ENCODE assay signal across 25 cellular contexts in genomic region chr1:20051218-20051829, GRCh38. TPM values are rescaled to one million over a fixed set of nuclear protein-coding genes. Genes with fewer than 3 reads are reported as not detected.
"Had no signal": no experiment of that assay in that cellular context is flagged by ENCODE, and none has a peak within 500 bp of the region (broad histone marks: within the 10 kb centered on the region; RNA-seq: fewer than 3 reads in every experiment).

No MANE protein-coding gene starts in this region.

- H3K4me3 ChIP-seq: SK-N-MC had no signal

- H3K27ac Mint-ChIP-seq: activated B cell treated with CpG ODN at 0.5 μM for 24 hours; activated CD4-positive, alpha-beta memory T cell treated with anti-CD3 and anti-CD28 coated beads, Interleukin-2, amount 10 ng/mL, durations not matched to agents 7 days and 5 days; activated CD4-positive, alpha-beta T cell treated with anti-CD3 and anti-CD28 coated beads, Interleukin-2, amount 10 ng/mL, durations not matched to agents 7 days and 5 days; activated naive CD4-positive, alpha-beta T cell treated with anti-CD3 and anti-CD28 coated beads for 36 hours; activated naive CD8-positive, alpha-beta T cell; activated T-helper 17 cell treated with anti-CD3 and anti-CD28 coated beads, Interleukin-2, amount 50 U/mL, for 72 hours; brain; T-cell had no signal

- H3K4me3 Mint-ChIP-seq: activated B cell treated with CpG ODN at 0.5 μM for 24 hours; activated CD4-positive, alpha-beta memory T cell treated with anti-CD3 and anti-CD28 coated beads, Interleukin-2, amount 10 ng/mL, durations not matched to agents 7 days and 5 days; activated CD4-positive, alpha-beta T cell treated with anti-CD3 and anti-CD28 coated beads, Interleukin-2, amount 10 ng/mL, durations not matched to agents 7 days and 5 days; activated naive CD4-positive, alpha-beta T cell treated with anti-CD3 and anti-CD28 coated beads for 36 hours; activated naive CD8-positive, alpha-beta T cell; activated T-helper 17 cell treated with anti-CD3 and anti-CD28 coated beads, Interleukin-2, amount 50 U/mL, for 72 hours; brain; central memory CD8-positive, alpha-beta T cell; T-cell had no signal

- H3K27ac ChIP-seq: SK-N-MC had no signal

- H3K27me3 Mint-ChIP-seq: activated naive CD8-positive, alpha-beta T cell; central memory CD8-positive, alpha-beta T cell had no signal

- ATAC-seq: activated T-helper 17 cell treated with anti-CD3 and anti-CD28 coated beads, Interleukin-2, amount 50 U/mL, for 72 hours; T-cell had no signal

- H3K36me3 Mint-ChIP-seq: brain had no signal

- DNase-seq: activated B cell treated with CpG ODN at 0.5 μM for 24 hours; activated CD4-positive, alpha-beta memory T cell treated with anti-CD3 and anti-CD28 coated beads, Interleukin-2, amount 10 ng/mL, durations not matched to agents 7 days and 5 days; activated CD4-positive, alpha-beta T cell treated with anti-CD3 and anti-CD28 coated beads, Interleukin-2, amount 10 ng/mL, durations not matched to agents 7 days and 5 days; activated gamma-delta T cell; activated naive CD4-positive, alpha-beta T cell treated with anti-CD3 and anti-CD28 coated beads for 36 hours; activated T-cell treated with anti-CD3 and anti-CD28 coated beads for 4 hours; activated T-cell treated with anti-CD3 and anti-CD28 coated beads, Interleukin-2, amount 50 U/mL, for 48 hours; amygdala; NCI-H1048; NCI-H146; NCI-H187 treated with DMSO at 0.1 percent for 48 hours; NCI-H2081 treated with DMSO at 0.1 percent for 48 hours; NCI-H446; NCI-H524; T-cell; T-helper 2 cell; T1000 had no signal

- H3K4me1 Mint-ChIP-seq: activated B cell treated with CpG ODN at 0.5 μM for 24 hours; activated CD4-positive, alpha-beta memory T cell treated with anti-CD3 and anti-CD28 coated beads, Interleukin-2, amount 10 ng/mL, durations not matched to agents 7 days and 5 days; activated T-helper 17 cell treated with anti-CD3 and anti-CD28 coated beads, Interleukin-2, amount 50 U/mL, for 72 hours; brain; central memory CD8-positive, alpha-beta T cell had no signal

RNA-seq across cellular contexts. Expression of gene PLA2G5, which starts 18.7 kb away (rescaled TPM):
- total RNA-seq: activated B cell treated with CpG ODN at 0.5 μM for 24 hours; activated CD4-positive, alpha-beta memory T cell treated with anti-CD3 and anti-CD28 coated beads, Interleukin-2, amount 10 ng/mL, durations not matched to agents 7 days and 5 days; activated CD4-positive, alpha-beta T cell treated with anti-CD3 and anti-CD28 coated beads, Interleukin-2, amount 10 ng/mL, durations not matched to agents 7 days and 5 days; activated CD8-positive, alpha-beta memory T cell treated with anti-CD3 and anti-CD28 coated beads for 36 hours; activated naive CD4-positive, alpha-beta T cell treated with anti-CD3 and anti-CD28 coated beads for 36 hours; activated T-helper 17 cell treated with anti-CD3 and anti-CD28 coated beads, Interleukin-2, amount 50 U/mL, for 72 hours; astrocyte; RPMI7951; T-cell had no signal
